ENCODE assay signal across 9 cellular contexts in genomic region chr10:99945286-99945685, GRCh38.
A peak's percentile ranks its signal among the peaks of the same experiment; 100 is the strongest.
DNase-seq lines count a peak whose midpoint lies in the region; ATAC-seq and TF ChIP-seq lines count a peak whose summit lies in the region.
"Had no signal": no experiment of that assay in that cellular context is flagged by ENCODE, and none has a peak within 500 bp of the region (broad histone marks: within the 10 kb centered on the region; RNA-seq: fewer than 3 reads in every experiment).

No MANE protein-coding gene starts in this region.

- H3K27ac ChIP-seq in epithelial cell of prostate (peak overlapping the region; percentile 1), upper lobe of right lung (no peak overlapping the region)

- no peaks in the 10 kb centered on the region for H3K4me1 Mint-ChIP-seq in activated CD4-positive, alpha-beta T cell treated with anti-CD3 and anti-CD28 coated beads, Interleukin-2, amount 10 ng/mL, durations not matched to agents 24 days and 14 days

- H3K4me3 Mint-ChIP-seq in activated CD4-positive, alpha-beta T cell treated with anti-CD3 and anti-CD28 coated beads, Interleukin-2, amount 10 ng/mL, durations not matched to agents 24 days and 14 days, result no peak overlapping the region

- H3K4me3 ChIP-seq in MG63 (no peak overlapping the region), upper lobe of right lung (no peak overlapping the region)

- peaks cover 3% of the 10 kb centered on the region for H3K27me3 Mint-ChIP-seq in activated CD4-positive, alpha-beta T cell treated with anti-CD3 and anti-CD28 coated beads, Interleukin-2, amount 10 ng/mL, durations not matched to agents 24 days and 14 days

- no peaks in the 10 kb centered on the region for H3K36me3 Mint-ChIP-seq in activated CD4-positive, alpha-beta T cell treated with anti-CD3 and anti-CD28 coated beads, Interleukin-2, amount 10 ng/mL, durations not matched to agents 24 days and 14 days (ENCODE audit: low read depth)

- H3K4me1 ChIP-seq in upper lobe of right lung, result no peaks in the 10 kb centered on the region

- H3K36me3 ChIP-seq in MG63 (peaks cover 16% of the 10 kb centered on the region), upper lobe of right lung (no peaks in the 10 kb centered on the region)

- no peaks in the 10 kb centered on the region for H3K9me3 Mint-ChIP-seq in activated CD4-positive, alpha-beta T cell treated with anti-CD3 and anti-CD28 coated beads, Interleukin-2, amount 10 ng/mL, durations not matched to agents 24 days and 14 days

- H3K27ac Mint-ChIP-seq in activated CD4-positive, alpha-beta T cell treated with anti-CD3 and anti-CD28 coated beads, Interleukin-2, amount 10 ng/mL, durations not matched to agents 24 days and 14 days, result no peak overlapping the region

- H3K27me3 ChIP-seq in MG63, result no peaks in the 10 kb centered on the region
- no peaks in the 10 kb centered on the region for H3K27me3 ChIP-seq in upper lobe of right lung

- ATAC-seq in upper lobe of right lung (peak; percentile 67), GM19463 (IDR thresholded peaks at IDR 0.05; ENCODE audit: unreplicated experiment) (no peak), HG03354 (IDR thresholded peaks at IDR 0.05; ENCODE audit: poor library complexity, severe bottlenecking, unreplicated experiment) (no peak)

- no peak for TF ChIP-seq CTCF in upper lobe of right lung (IDR thresholded peaks at IDR 0.05)

- H3K9me3 ChIP-seq in MG63 (no peaks in the 10 kb centered on the region), upper lobe of right lung (no peaks in the 10 kb centered on the region)

- intact Hi-C loops in upper lobe of right lung (cut with DNase I), result no loop called here
- intact Hi-C loops in activated CD4-positive, alpha-beta T cell treated with anti-CD3 and anti-CD28 coated beads, Interleukin-2, amount 10 ng/mL, durations not matched to agents 24 days and 14 days (cut with micrococcal nuclease), result no loop called here

- DNase-seq in MG63 (peak; percentile 73), epithelial cell of prostate (ENCODE audit: low read depth, low spot score) (peak; percentile 20), lung microvascular endothelial cell (ENCODE audit: low read depth in 2 of 2) (peak; percentile 81 to 86), upper lobe of right lung (no peak)
- no peak for DNase-seq in activated CD4-positive, alpha-beta T cell treated with anti-CD3 and anti-CD28 coated beads, Interleukin-2, amount 10 ng/mL, durations not matched to agents 24 days and 14 days
- DNase-seq: activated CD4-positive, alpha-beta T cell treated with anti-CD3 and anti-CD28 coated beads for 4 hours; NCI-H1092 had no signal

Comparison
In these comparisons a context has a peak if more than half of its experiments do, and no peak if none do; other contexts are left out.
1. DNase-seq: peak in MG63 (single experiment), epithelial cell of prostate (single experiment) and lung microvascular endothelial cell (2 of 2); none in upper lobe of right lung (single experiment) and activated CD4-positive, alpha-beta T cell treated with anti-CD3 and anti-CD28 coated beads, Interleukin-2, amount 10 ng/mL, durations not matched to agents 24 days and 14 days (single experiment).